24 cellular contexts compared by ENCODE assay signal in genomic region chr18:50033004-50033403, GRCh38.
DNase-seq lines count a peak whose midpoint lies in the region; ATAC-seq and TF ChIP-seq lines count a peak whose summit lies in the region.
"Had no signal": no experiment of that assay in that cellular context is flagged by ENCODE, and none has a peak within 500 bp of the region (broad histone marks: within the 10 kb centered on the region; RNA-seq: fewer than 3 reads in every experiment).

No MANE protein-coding gene starts in this region.

- no peaks in the 10 kb centered on the region for H3F3A ChIP-seq in MM.1S (ENCODE audit: insufficient read depth, low read length)

- no peak for TF ChIP-seq CTCF in activated CD8-positive, alpha-beta T cell treated with anti-CD3 and anti-CD28 coated beads for 36 hours (IDR thresholded peaks at IDR 0.05)
- no peak for TF ChIP-seq CTCF in MM.1S (IDR thresholded peaks at IDR 0.05; ENCODE audit: low read length)

- peaks cover 9% of the 10 kb centered on the region for H3K4me1 ChIP-seq in MM.1S (ENCODE audit: low read length)
- H3K4me1 ChIP-seq: BE2C, BLaER1 had no signal

- no peaks in the 10 kb centered on the region for H3K9me3 ChIP-seq in MM.1S (replicated peaks; ENCODE audit: insufficient read depth, low read length)
- H3K9me3 ChIP-seq: BE2C, BLaER1 had no signal

- no peak overlapping the region for H3K9ac ChIP-seq in MM.1S (ENCODE audit: low read length)
- H3K9ac ChIP-seq: BLaER1 had no signal

- no peak overlapping the region for H3K27ac Mint-ChIP-seq in activated CD8-positive, alpha-beta T cell treated with anti-CD3 and anti-CD28 coated beads for 36 hours
- H3K27ac Mint-ChIP-seq in activated CD8-positive, alpha-beta T cell treated with anti-CD3 and anti-CD28 coated beads, Interleukin-2, amount 10 ng/mL, durations not matched to agents 7 days and 5 days = no peak overlapping the region
- H3K27ac Mint-ChIP-seq: CD14-positive monocyte; CD4-positive, alpha-beta memory T cell; CD4-positive, CD25-positive, alpha-beta regulatory T cell; CD8-positive, alpha-beta memory T cell had no signal

- H3K27ac ChIP-seq in MM.1S (ENCODE audit: low read length) = no peak overlapping the region; the same call in 1 of the 2 replicates
- H3K27ac ChIP-seq: BLaER1 had no signal

- peak; percentile 55 for ATAC-seq in activated CD8-positive, alpha-beta T cell treated with anti-CD3 and anti-CD28 coated beads for 36 hours
- ATAC-seq in activated CD8-positive, alpha-beta T cell treated with anti-CD3 and anti-CD28 coated beads, Interleukin-2, amount 10 ng/mL, durations not matched to agents 7 days and 5 days = no peak
- peak; percentile 38 for ATAC-seq in stimulated activated naive CD8-positive, alpha-beta T cell treated with anti-CD3 and anti-CD28 coated beads, Interleukin-15, Interleukin-2, amounts not matched to agents 100 U/mL and 50 U/mL, for 24 hours
- ATAC-seq: GM12878 had no signal

- no peaks in the 10 kb centered on the region for H3K36me3 Mint-ChIP-seq in activated CD8-positive, alpha-beta T cell treated with anti-CD3 and anti-CD28 coated beads for 36 hours (ENCODE audit: low read depth)
- H3K36me3 Mint-ChIP-seq in activated CD8-positive, alpha-beta T cell treated with anti-CD3 and anti-CD28 coated beads, Interleukin-2, amount 10 ng/mL, durations not matched to agents 7 days and 5 days (ENCODE audit: low read depth) = no peaks in the 10 kb centered on the region
- H3K36me3 Mint-ChIP-seq: CD14-positive monocyte; CD4-positive, alpha-beta memory T cell; CD4-positive, CD25-positive, alpha-beta regulatory T cell had no signal

- no peaks in the 10 kb centered on the region for H3K9me3 Mint-ChIP-seq in activated CD8-positive, alpha-beta T cell treated with anti-CD3 and anti-CD28 coated beads for 36 hours
- no peaks in the 10 kb centered on the region for H3K9me3 Mint-ChIP-seq in activated CD8-positive, alpha-beta T cell treated with anti-CD3 and anti-CD28 coated beads, Interleukin-2, amount 10 ng/mL, durations not matched to agents 7 days and 5 days (ENCODE audit: insufficient read depth)
- H3K9me3 Mint-ChIP-seq: CD4-positive, alpha-beta memory T cell; CD4-positive, CD25-positive, alpha-beta regulatory T cell; CD8-positive, alpha-beta memory T cell had no signal

- H3K27me3 Mint-ChIP-seq in activated CD8-positive, alpha-beta T cell treated with anti-CD3 and anti-CD28 coated beads for 36 hours = peaks cover 19% of the 10 kb centered on the region
- H3K27me3 Mint-ChIP-seq in activated CD8-positive, alpha-beta T cell treated with anti-CD3 and anti-CD28 coated beads, Interleukin-2, amount 10 ng/mL, durations not matched to agents 7 days and 5 days (ENCODE audit: low read depth) = peaks cover 28% of the 10 kb centered on the region

- H3K27me3 ChIP-seq in MM.1S (replicated peaks; ENCODE audit: insufficient read depth, low read length) = no peaks in the 10 kb centered on the region
- H3K27me3 ChIP-seq: BE2C, BLaER1 had no signal

- no peak overlapping the region for H3K4me3 ChIP-seq in MM.1S (ENCODE audit: low read length)
- H3K4me3 ChIP-seq: BLaER1, GM12878 had no signal

- POLR2A ChIA-PET in activated CD8-positive, alpha-beta T cell treated with anti-CD3 and anti-CD28 coated beads for 36 hours (lab: Charles Lee) = no interaction called here
- POLR2A ChIA-PET in activated CD8-positive, alpha-beta T cell treated with anti-CD3 and anti-CD28 coated beads, Interleukin-2, amount 10 ng/mL, durations not matched to agents 7 days and 5 days (lab: Charles Lee) = no interaction called here

- H3K4me1 Mint-ChIP-seq in activated CD8-positive, alpha-beta T cell treated with anti-CD3 and anti-CD28 coated beads for 36 hours (ENCODE audit: low read depth) = peaks cover 5% of the 10 kb centered on the region
- no peaks in the 10 kb centered on the region for H3K4me1 Mint-ChIP-seq in activated CD8-positive, alpha-beta T cell treated with anti-CD3 and anti-CD28 coated beads, Interleukin-2, amount 10 ng/mL, durations not matched to agents 7 days and 5 days (ENCODE audit: low read depth)
- H3K4me1 Mint-ChIP-seq: CD14-positive monocyte; CD4-positive, alpha-beta memory T cell; CD4-positive, CD25-positive, alpha-beta regulatory T cell; CD8-positive, alpha-beta memory T cell had no signal

- 0 out of 2 replicates have a peak, but pooled peaks cover 3% of the 10 kb centered on the region for H3K79me2 ChIP-seq in MM.1S (ENCODE audit: low read length)

- intact Hi-C loops in activated CD8-positive, alpha-beta T cell treated with anti-CD3 and anti-CD28 coated beads for 36 hours (cut with micrococcal nuclease) = no loop called here

- no peak overlapping the region for H2AFZ ChIP-seq in MM.1S (ENCODE audit: low read length)

- H3K36me3 ChIP-seq in MM.1S (replicated peaks; ENCODE audit: insufficient read depth, low read length) = peaks cover 3% of the 10 kb centered on the region; the same call in 1 of the 2 replicates
- H3K36me3 ChIP-seq: BE2C, BLaER1 had no signal

- no peak for DNase-seq in activated CD8-positive, alpha-beta T cell treated with anti-CD3 and anti-CD28 coated beads for 36 hours
- DNase-seq in activated CD8-positive, alpha-beta T cell treated with anti-CD3 and anti-CD28 coated beads, Interleukin-2, amount 10 ng/mL, durations not matched to agents 7 days and 5 days = no peak
- DNase-seq in MM.1S (peak; percentile 21), pons (ENCODE audit: low spot score) (no peak), hypothalamus (lab: John Stamatoyannopoulos, UW) (no peak)
- no peak for DNase-seq in stimulated activated naive CD8-positive, alpha-beta T cell treated with anti-CD3 and anti-CD28 coated beads, Interleukin-15, Interleukin-2, amounts not matched to agents 100 U/mL and 50 U/mL, for 24 hours
- DNase-seq: 8988T; ACHN; BE2C; C1 segment of cervical spinal cord; CD4-positive, alpha-beta memory T cell; CD4-positive, CD25-positive, alpha-beta regulatory T cell; CD8-positive, alpha-beta memory T cell; COR-L47; DMS 273 treated with DMSO at 0.1 percent for 48 hours; DMS153; DMS53; DMS79; DND-41; EL; GDM1 had no signal

- no peak overlapping the region for H3K4me2 ChIP-seq in MM.1S (ENCODE audit: low read depth, low read length)
- H3K4me2 ChIP-seq: BLaER1 had no signal

- H3K4me3 Mint-ChIP-seq in activated CD8-positive, alpha-beta T cell treated with anti-CD3 and anti-CD28 coated beads for 36 hours = no peak overlapping the region
- no peak overlapping the region for H3K4me3 Mint-ChIP-seq in activated CD8-positive, alpha-beta T cell treated with anti-CD3 and anti-CD28 coated beads, Interleukin-2, amount 10 ng/mL, durations not matched to agents 7 days and 5 days
- H3K4me3 Mint-ChIP-seq: CD14-positive monocyte; CD4-positive, alpha-beta memory T cell; CD4-positive, CD25-positive, alpha-beta regulatory T cell had no signal

- no peaks in the 10 kb centered on the region for H4K20me1 ChIP-seq in MM.1S (ENCODE audit: insufficient read depth, low read length)
- H4K20me1 ChIP-seq: BLaER1 had no signal

- H3K9me2 ChIP-seq in MM.1S (replicated peaks; ENCODE audit: insufficient read depth, low read length) = no peaks in the 10 kb centered on the region

- CTCF ChIA-PET in activated CD8-positive, alpha-beta T cell treated with anti-CD3 and anti-CD28 coated beads for 36 hours (lab: Charles Lee) = no interaction called here
- CTCF ChIA-PET in activated CD8-positive, alpha-beta T cell treated with anti-CD3 and anti-CD28 coated beads, Interleukin-2, amount 10 ng/mL, durations not matched to agents 7 days and 5 days (lab: Charles Lee) = no interaction called here
